ENCODE assay signal across 10 cellular contexts in the genomic region with DNA sequence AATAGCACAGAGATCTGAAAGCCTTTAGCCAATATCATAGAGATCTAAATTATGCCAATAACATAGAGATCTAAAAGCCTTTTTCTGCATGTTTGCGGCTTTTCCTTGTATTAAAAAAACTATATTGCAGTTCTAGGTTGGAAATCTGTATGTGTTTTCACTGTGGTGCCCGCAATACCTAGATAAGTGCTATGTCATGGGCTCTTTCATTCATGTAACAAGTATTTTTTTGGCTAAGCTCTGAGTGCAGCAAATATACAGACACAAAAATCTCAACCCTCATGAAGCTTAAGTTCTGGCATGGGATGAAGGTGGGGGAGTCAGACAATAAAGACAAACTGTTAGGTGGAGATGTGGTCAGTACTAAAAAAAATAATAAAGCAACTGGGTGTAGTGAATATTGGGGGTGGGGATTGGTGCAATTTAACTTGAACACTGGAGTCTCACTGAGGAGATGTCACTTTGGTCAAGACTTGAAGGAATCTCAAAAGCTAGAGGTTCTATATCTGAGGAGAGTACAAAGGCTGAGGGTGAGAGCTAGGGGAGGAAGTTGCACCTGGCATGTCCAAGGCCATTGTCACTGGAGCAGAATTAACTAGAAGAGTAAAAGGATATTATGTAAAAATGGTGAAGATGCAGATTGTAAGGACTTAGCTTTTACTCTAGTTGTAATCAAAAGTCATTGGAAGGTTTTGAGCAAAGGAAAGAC. TPM values are rescaled to one million over a fixed set of nuclear protein-coding genes. Genes with fewer than 3 reads are reported as not detected.
DNase-seq lines count a peak whose midpoint lies in the region; ATAC-seq, FAIRE-seq and TF ChIP-seq lines count a peak whose summit lies in the region.
"Had no signal": no experiment of that assay in that cellular context is flagged by ENCODE, and none has a peak within 500 bp of the region (broad histone marks: within the 10 kb centered on the region; RNA-seq: fewer than 3 reads in every experiment).

No MANE protein-coding gene starts in this region.

- no peak overlapping the region for H3K4ac ChIP-seq in IMR-90 (ENCODE audit: low read depth, low read length)

- H3K4me3 ChIP-seq in BJ (ENCODE audit: low read depth, low read length) = peak overlapping the region; percentile 84
- H3K4me3 ChIP-seq in IMR-90 (ENCODE audit: insufficient read depth, low read depth, low read length) = peak overlapping the region; percentile 73; the same call in 1 of the 2 replicates
- H3K4me3 ChIP-seq in K562 = peak overlapping the region; percentile 68
- peak overlapping the region; percentile 44 for H3K4me3 ChIP-seq in mononuclear cell (ENCODE audit: low read length)

- no peaks in the 10 kb centered on the region for H3K4me1 Mint-ChIP-seq in T-cell

- in situ Hi-C loops in IMR-90 (cut with MboI; ENCODE audit: low sequenced_read_pairs) = no loop called here
- in situ Hi-C loops in K562 (cut with MboI) = no loop called here

- H3K14ac ChIP-seq in IMR-90 (replicated peaks; ENCODE audit: low read depth, low read length) = no peak overlapping the region; the same call in 1 of the 2 replicates

- no TSS peak for BruUV-seq in IMR-90 (replicated peaks; lab: Mats Ljungman, UMichigan)
- no TSS peak for BruUV-seq in K562 (replicated peaks; lab: Mats Ljungman, UMichigan)

- H3K79me1 ChIP-seq in IMR-90 (ENCODE audit: low read depth in 1 of 2, low read length in 2 of 2) = peaks cover 4 to 43% of the 10 kb centered on the region in 2 experiments; a peak in 3 of 4 replicates

- peaks cover 56% of the 10 kb centered on the region for H3K79me2 ChIP-seq in K562 (ENCODE audit: control insufficient read depth, insufficient read depth, low read length)

- H2AK9ac ChIP-seq in IMR-90 (replicated peaks; ENCODE audit: low read depth, low read length, poor library complexity) = no peak overlapping the region

- peaks cover 7% of the 10 kb centered on the region; the same call in 1 of the 2 replicates for H3K9me1 ChIP-seq in IMR-90 (ENCODE audit: insufficient read depth, low read length)
- H3K9me1 ChIP-seq in K562 (ENCODE audit: control insufficient read depth, insufficient read depth, low read length) = no peaks in the 10 kb centered on the region

- 0 out of 2 replicates have a peak, but pooled peaks cover 4% of the 10 kb centered on the region for H4K20me1 ChIP-seq in IMR-90 (ENCODE audit: insufficient read depth, low read length)
- peaks cover 7% of the 10 kb centered on the region; the same call in 1 of the 2 replicates for H4K20me1 ChIP-seq in K562 (replicated peaks; ENCODE audit: control insufficient read depth, insufficient read depth, low read length)

- H4K5ac ChIP-seq in IMR-90 (ENCODE audit: low read depth, low read length) = no peak overlapping the region

- no peak overlapping the region for H2BK5ac ChIP-seq in IMR-90 (ENCODE audit: low read depth, low read length, poor library complexity, severe bottlenecking)

- TF ChIP-seq CTCF in BJ (IDR thresholded peaks at IDR 0.05; ENCODE audit: insufficient read depth, low read depth, low read length) (no peak), IMR-90 (conservative IDR thresholded peaks at IDR 0.05; ENCODE audit: low read depth, low read length) (no peak), K562 (IDR thresholded peaks at IDR 0.05 in 2 of 3, conservative IDR thresholded peaks at IDR 0.05 in 1 of 3; ENCODE audit: insufficient read depth in 2 of 3, low read depth in 1 of 3, low read length in 3 of 3) (no peak)

- H3K27me3 Mint-ChIP-seq in T-cell = no peaks in the 10 kb centered on the region

- H3K4me1 ChIP-seq in IMR-90 (ENCODE audit: control insufficient read depth, insufficient read depth, low read length) (no peaks in the 10 kb centered on the region), K562 (replicated peaks in 1 of 2; ENCODE audit: control insufficient read depth in 2 of 2, insufficient read depth in 2 of 2, low read length in 2 of 2) (peaks cover 0 to 15% of the 10 kb centered on the region in 2 experiments; a peak in 3 of 5 replicates), mononuclear cell (ENCODE audit: insufficient read depth, low read length) (peaks cover 30% of the 10 kb centered on the region)

- no peak overlapping the region for H3K27ac Mint-ChIP-seq in T-cell

- H3K9me3 ChIP-seq in IMR-90 (ENCODE audit: control insufficient read depth, insufficient read depth, low read length) (no peaks in the 10 kb centered on the region), K562 (replicated peaks; ENCODE audit: control insufficient read depth, insufficient read depth, low read depth, low read length) (no peaks in the 10 kb centered on the region), mononuclear cell (ENCODE audit: low read depth, low read length) (no peaks in the 10 kb centered on the region)
- H3K9me3 ChIP-seq: uterus had no signal

- H4K91ac ChIP-seq in IMR-90 (ENCODE audit: insufficient read depth, low read depth, low read length) = no peak overlapping the region

- H3K36me3 ChIP-seq in BJ (ENCODE audit: control insufficient read depth, insufficient read depth, low read length) (no peaks in the 10 kb centered on the region), IMR-90 (ENCODE audit: control insufficient read depth, insufficient read depth, low read length) (peaks cover 1% of the 10 kb centered on the region; the same call in 1 of the 2 replicates), K562 (ENCODE audit: control insufficient read depth, insufficient read depth, low read length) (peaks cover 44% of the 10 kb centered on the region)
- H3K36me3 ChIP-seq: uterus had no signal

- TF ChIP-seq RAD21 in IMR-90 (IDR thresholded peaks at IDR 0.05; ENCODE audit: low read length) = no peak
- no peak for TF ChIP-seq RAD21 in K562 (CRISPR knock-in tag; conservative IDR thresholded peaks at IDR 0.05 in 1 of 2, IDR thresholded peaks at IDR 0.05 in 1 of 2)

- no peak overlapping the region for H2BK120ac ChIP-seq in IMR-90 (ENCODE audit: low read depth, low read length)

- H3K4me2 ChIP-seq in IMR-90 (ENCODE audit: low read depth, low read length) (peak overlapping the region; percentile 91), K562 (ENCODE audit: insufficient read depth, low read length) (peak overlapping the region; percentile 93)

- CTCF ChIA-PET in BJ (lab: Yijun Ruan, JAX) = interaction anchor here (0.6 to 3.1 kb wide), 6 partner anchors 32 to 421 kb away, joined by 3 to 14 read pairs (median 4); no protein-coding TSS in a partner anchor
- CTCF ChIA-PET in IMR-90 (lab: Yijun Ruan, JAX) = interaction anchor here (0.6 to 0.7 kb wide), 2 partner anchors 16 to 55 kb away, joined by 3 to 4 read pairs; no protein-coding TSS in a partner anchor
- CTCF ChIA-PET in K562 (lab: Yijun Ruan, JAX; ENCODE audit: low intra/inter-chr PET ratio) = no interaction called here
- CTCF ChIA-PET in T-cell (lab: Charles Lee) = interaction anchor here (0.5 to 1.5 kb wide), 6 partner anchors 23 to 428 kb away, joined by 3 to 6 read pairs (median 4); partner anchors contain the start of gene SRP14 (in 1 of the 2)

- TF ChIP-seq POLR2A in IMR-90 (IDR thresholded peaks at IDR 0.05; ENCODE audit: low read depth, low read length) (no peak), K562 (conservative IDR thresholded peaks at IDR 0.05) (no peak)

- H3K4me3 Mint-ChIP-seq in T-cell = no peak overlapping the region

- H2AK5ac ChIP-seq in IMR-90 (ENCODE audit: low read depth, low read length) = no peak overlapping the region

- no peak overlapping the region for H2AFZ ChIP-seq in IMR-90 (replicated peaks; ENCODE audit: low read length, poor library complexity)
- H2AFZ ChIP-seq in K562 (ENCODE audit: low read depth, low read length) = peak overlapping the region; percentile 94

- FAIRE-seq in K562 (lab: Jason Lieb, UNC) = peak; percentile 57

- no peak overlapping the region for H3K18ac ChIP-seq in IMR-90 (ENCODE audit: low read depth, low read length)

- peak overlapping the region; percentile 55; the same call in 1 of the 2 replicates for H3K9ac ChIP-seq in IMR-90 (ENCODE audit: low read depth, low read length)
- peak overlapping the region; percentile 91 to 99 for H3K9ac ChIP-seq in K562 (ENCODE audit: insufficient read depth in 1 of 2, low read depth in 2 of 2, low read length in 2 of 2)

- H3K23ac ChIP-seq in IMR-90 (ENCODE audit: low read depth, low read length) = peak overlapping the region; percentile 75

- H3K27me3 ChIP-seq in BJ (ENCODE audit: control insufficient read depth, insufficient read depth, low read length) (no peaks in the 10 kb centered on the region), IMR-90 (ENCODE audit: control insufficient read depth, insufficient read depth, low read length) (no peaks in the 10 kb centered on the region), K562 (ENCODE audit: control insufficient read depth in 2 of 2, insufficient read depth in 2 of 2, low read length in 2 of 2) (no peaks in the 10 kb centered on the region), mononuclear cell (ENCODE audit: insufficient read depth, low read length) (no peaks in the 10 kb centered on the region)
- H3K27me3 ChIP-seq: uterus had no signal

- POLR2A ChIA-PET in BJ (lab: Charles Lee) = no interaction called here
- POLR2A ChIA-PET in IMR-90 (lab: Charles Lee; ENCODE audit: unreplicated experiment) = interaction anchor here (0.6 kb wide), 1 partner anchor 54 kb away, joined by 3 read pairs; no protein-coding TSS in a partner anchor
- POLR2A ChIA-PET in K562 (lab: Yijun Ruan, JAX) = interaction anchor here (0.6 to 2.3 kb wide), 14 partner anchors 9 to 136 kb away, joined by 3 to 20 read pairs (median 3); partner anchors contain the start of gene BMF
- POLR2A ChIA-PET in T-cell (lab: Charles Lee) = interaction anchor here (0.6 to 0.9 kb wide), 3 partner anchors 16 to 470 kb away, joined by 3 to 4 read pairs (median 3); no protein-coding TSS in a partner anchor

- TF ChIP-seq EP300 in K562 (IDR thresholded peaks at IDR 0.05; ENCODE audit: low read length) = no peak

- H3K56ac ChIP-seq in IMR-90 (ENCODE audit: extremely low read depth, insufficient read depth, low read length) = 0 out of 2 replicates have a peak overlapping the region, but pooled peaks have one; percentile 65

- H3K36me3 Mint-ChIP-seq in T-cell = no peaks in the 10 kb centered on the region

- no peak overlapping the region for H3K27ac ChIP-seq in IMR-90 (ENCODE audit: insufficient read depth, low read length)
- H3K27ac ChIP-seq in K562 (ENCODE audit: extremely low read depth, low read depth, low read length) = peak overlapping the region; percentile 90
- H3K27ac ChIP-seq: uterus had no signal

- intact Hi-C loops in IMR-90 (cut with micrococcal nuclease) = loop anchor here (5.0 kb wide), 1 partner anchor 115 kb away; no protein-coding TSS in a partner anchor
- intact Hi-C loops in K562 (cut with micrococcal nuclease) = loop anchor here (2.0 to 5.0 kb wide), 2 partner anchors 53 to 110 kb away; partner anchors contain the start of gene BMF

- no peak overlapping the region for H2BK20ac ChIP-seq in IMR-90 (ENCODE audit: low read depth, low read length)

- no peak overlapping the region for H2BK15ac ChIP-seq in IMR-90 (ENCODE audit: low read depth, low read length)

- ATAC-seq in IMR-90 (ENCODE audit: low read depth) (no peak), K562 (peak; percentile 25), T-cell (replicated peaks in 1 of 4) (no peak), HG03469 (IDR thresholded peaks at IDR 0.05; ENCODE audit: unreplicated experiment) (no peak), GM21529 (IDR thresholded peaks at IDR 0.05; ENCODE audit: unreplicated experiment) (no peak)

- WGBS in IMR-90 (ENCODE audit: extremely low coverage in 2 of 2, insufficient read length in 1 of 2), 2 experiments = no CpG with 5 or more reads among the region's 2 CpGs
- 0% methylated on average over 2 of the region's 2 CpGs for WGBS in K562 (ENCODE audit: insufficient coverage, low coverage, missing lambda C conversion rate)

- dilution Hi-C loops in IMR-90 (cut with HindIII; ENCODE audit: low sequenced_read_pairs, unreplicated experiment) = no loop called here

- DNase-seq in BJ (ENCODE audit: low read depth) (no peak), IMR-90 (no peak), K562 (ENCODE audit: extremely low read depth in 1 of 4, low spot score in 3 of 4) (peak; percentile 18 to 34 (median 28)), T-cell (no peak)
- DNase-seq in activated CD4-positive, alpha-beta T cell treated with anti-CD3 and anti-CD28 coated beads for 1 hour = no peak
- DNase-seq: NCI-H345, uterus had no signal

- no peaks in the 10 kb centered on the region for H3K9me3 Mint-ChIP-seq in T-cell

- H4K8ac ChIP-seq in IMR-90 (ENCODE audit: low read depth in 2 of 2, low read length in 2 of 2) = peak overlapping the region in 1 of 2 experiments; percentile 30; a peak in 1 of 4 replicates

RNA-seq across cellular contexts. Expression of gene BUB1B, which starts 1.0 kb away (rescaled TPM):
- 12.8 and 16.6 TPM in 2 replicates for polyA plus RNA-seq in BJ (2011; rRNA removed)
- polyA minus RNA-seq in BJ (2011; rRNA and poly(A)+ RNA removed) = 6.7 and 8.3 TPM in 2 replicates
- 24.7 and 31.9 TPM in 2 replicates for total RNA-seq in IMR-90 (2012; rRNA removed)
- polyA plus RNA-seq in IMR-90 (2012; rRNA removed) = 13.6 and 15.6 TPM in 2 replicates
- polyA plus RNA-seq in IMR-90 (2012; cell fraction: cytosol; rRNA removed) = 2.7 and 7.3 TPM in 2 replicates
- 6.6 and 28.4 TPM in 2 replicates for polyA plus RNA-seq in IMR-90 (2012; cell fraction: nucleus; rRNA removed; ENCODE audit: low replicate concordance)
- 100 and 246 TPM in 2 replicates for total RNA-seq in K562 (2011; cell fraction: chromatin; rRNA removed; ENCODE audit: low replicate concordance)
- 43.7 and 56.3 TPM in 2 replicates for total RNA-seq in K562 (2011; cell fraction: nucleolus; rRNA removed)
- total RNA-seq in K562 (2011; cell fraction: nucleoplasm; rRNA removed) = 69.7 and 78.0 TPM in 2 replicates
- total RNA-seq in K562 (2014; rRNA removed) = 73.1 and 79.1 TPM in 2 replicates
- total RNA-seq in K562 (2014; rRNA removed; fragmentation: Illumina TruSeq; extraction: Trizol) = 89.7 and 95.5 TPM in 2 replicates
- 81.0 and 82.2 TPM in 2 replicates for total RNA-seq in K562 (2015; rRNA removed; fragmentation: Illumina TruSeq; extraction: Trizol)
- 72.8 and 75.6 TPM in 2 replicates for total RNA-seq in K562 (2021)
- polyA plus RNA-seq in K562 (2011; rRNA removed) = 113 and 118 TPM in 2 replicates
- polyA plus RNA-seq in K562 (2011; cell fraction: cytosol; rRNA removed) = 21.6 and 38.9 TPM in 2 replicates
- 208 and 313 TPM in 2 replicates for polyA plus RNA-seq in K562 (2011; cell fraction: nucleus; rRNA removed)
- 46.2 and 52.2 TPM in 2 replicates for polyA plus RNA-seq in K562 (2012)
- polyA plus RNA-seq in K562 (2014; fragmentation: Illumina TruSeq; extraction: Trizol) = 92.6 and 105 TPM in 2 replicates
- polyA plus RNA-seq in K562 (2014; fragmentation: Nextera tagmentation; extraction: Ambion mirVana) = 10 to 100 TPM; 28.7 to 43.3 TPM
- 93.4 and 94.2 TPM in 2 replicates for polyA plus RNA-seq in K562 (2014; rRNA removed)
- 80.8 and 91.4 TPM in 2 replicates for polyA minus RNA-seq in K562 (2011; rRNA and poly(A)+ RNA removed)
- 26.2 and 37.5 TPM in 2 replicates for polyA minus RNA-seq in K562 (2011; cell fraction: cytosol; rRNA and poly(A)+ RNA removed)
- 50.5 and 120 TPM in 2 replicates for polyA minus RNA-seq in K562 (2011; cell fraction: nucleus; rRNA and poly(A)+ RNA removed)
- total RNA-seq in mononuclear cell = 2.7 TPM
- 1 to 10 TPM in 4 of 5 donors, under 1 TPM in 1; 0.79 to 2.2 (median 1.9) TPM for total RNA-seq in T-cell

RNA-seq across cellular contexts. Expression of gene BMF, which starts 53.2 kb away (rescaled TPM):
- polyA plus RNA-seq in BJ (2011; rRNA removed) = 5.8 and 8.3 TPM in 2 replicates
- 9.6 and 9.8 TPM in 2 replicates for polyA minus RNA-seq in BJ (2011; rRNA and poly(A)+ RNA removed)
- 1.7 and 2.9 TPM in 2 replicates for total RNA-seq in IMR-90 (2012; rRNA removed)
- 2.4 and 2.8 TPM in 2 replicates for polyA plus RNA-seq in IMR-90 (2012; rRNA removed)
- polyA plus RNA-seq in IMR-90 (2012; cell fraction: cytosol; rRNA removed) = 0.80 and 1.8 TPM in 2 replicates
- 6.6 and 11.7 TPM in 2 replicates for polyA plus RNA-seq in IMR-90 (2012; cell fraction: nucleus; rRNA removed; ENCODE audit: low replicate concordance)
- total RNA-seq in K562 (2011; cell fraction: chromatin; rRNA removed; ENCODE audit: low replicate concordance) = 0.58 and 3.5 TPM in 2 replicates
- 2.5 and 2.8 TPM in 2 replicates for total RNA-seq in K562 (2011; cell fraction: nucleolus; rRNA removed)
- total RNA-seq in K562 (2011; cell fraction: nucleoplasm; rRNA removed) = 0.81 and 1.7 TPM in 2 replicates
- 0.41 and 0.59 TPM in 2 replicates for total RNA-seq in K562 (2014; rRNA removed)
- 0.25 and 0.32 TPM in 2 replicates for total RNA-seq in K562 (2014; rRNA removed; fragmentation: Illumina TruSeq; extraction: Trizol)
- total RNA-seq in K562 (2015; rRNA removed; fragmentation: Illumina TruSeq; extraction: Trizol) = 0.19 and 0.29 TPM in 2 replicates
- 0.56 and 0.91 TPM in 2 replicates for total RNA-seq in K562 (2021)
- 0.35 and 0.59 TPM in 2 replicates for polyA plus RNA-seq in K562 (2011; rRNA removed)
- 0.49 and 0.56 TPM in 2 replicates for polyA plus RNA-seq in K562 (2011; cell fraction: cytosol; rRNA removed)
- polyA plus RNA-seq in K562 (2011; cell fraction: nucleus; rRNA removed) = 0.76 and 0.92 TPM in 2 replicates
- polyA plus RNA-seq in K562 (2012) = 0.53 and 3.8 TPM in 2 replicates
- polyA plus RNA-seq in K562 (2014; fragmentation: Illumina TruSeq; extraction: Trizol) = 0.52 and 0.87 TPM in 2 replicates
- polyA plus RNA-seq in K562 (2014; fragmentation: Nextera tagmentation; extraction: Ambion mirVana) = not detected
- 0.82 and 0.86 TPM in 2 replicates for polyA plus RNA-seq in K562 (2014; rRNA removed)
- polyA minus RNA-seq in K562 (2011; rRNA and poly(A)+ RNA removed) = 0.54 and 1.1 TPM in 2 replicates
- 1.2 TPM in 1 of 2 replicates, not detected in the other for polyA minus RNA-seq in K562 (2011; cell fraction: cytosol; rRNA and poly(A)+ RNA removed)
- polyA minus RNA-seq in K562 (2011; cell fraction: nucleus; rRNA and poly(A)+ RNA removed) = 0.40 and 1.00 TPM in 2 replicates
- 31.6 TPM for total RNA-seq in mononuclear cell
- total RNA-seq in T-cell = 10 to 100 TPM in 3 of 5 donors, 1 to 10 TPM in 2; 6.6 to 46.7 (median 42.4) TPM

Comparison
In these comparisons a context has a peak if more than half of its experiments do, and no peak if none do; other contexts are left out.
1. DNase-seq: peak in K562 (4 of 4); none in BJ (single experiment), IMR-90 (single experiment), T-cell (0 of 34) and activated CD4-positive, alpha-beta T cell treated with anti-CD3 and anti-CD28 coated beads for 1 hour (single experiment).
2. Peak in every context shown above with its lines, with median percentiles within 50 percentile points of each other: H3K4me3 ChIP-seq.